Comparison of ENCODE assay signal across 8 cellular contexts in the genomic region with DNA sequence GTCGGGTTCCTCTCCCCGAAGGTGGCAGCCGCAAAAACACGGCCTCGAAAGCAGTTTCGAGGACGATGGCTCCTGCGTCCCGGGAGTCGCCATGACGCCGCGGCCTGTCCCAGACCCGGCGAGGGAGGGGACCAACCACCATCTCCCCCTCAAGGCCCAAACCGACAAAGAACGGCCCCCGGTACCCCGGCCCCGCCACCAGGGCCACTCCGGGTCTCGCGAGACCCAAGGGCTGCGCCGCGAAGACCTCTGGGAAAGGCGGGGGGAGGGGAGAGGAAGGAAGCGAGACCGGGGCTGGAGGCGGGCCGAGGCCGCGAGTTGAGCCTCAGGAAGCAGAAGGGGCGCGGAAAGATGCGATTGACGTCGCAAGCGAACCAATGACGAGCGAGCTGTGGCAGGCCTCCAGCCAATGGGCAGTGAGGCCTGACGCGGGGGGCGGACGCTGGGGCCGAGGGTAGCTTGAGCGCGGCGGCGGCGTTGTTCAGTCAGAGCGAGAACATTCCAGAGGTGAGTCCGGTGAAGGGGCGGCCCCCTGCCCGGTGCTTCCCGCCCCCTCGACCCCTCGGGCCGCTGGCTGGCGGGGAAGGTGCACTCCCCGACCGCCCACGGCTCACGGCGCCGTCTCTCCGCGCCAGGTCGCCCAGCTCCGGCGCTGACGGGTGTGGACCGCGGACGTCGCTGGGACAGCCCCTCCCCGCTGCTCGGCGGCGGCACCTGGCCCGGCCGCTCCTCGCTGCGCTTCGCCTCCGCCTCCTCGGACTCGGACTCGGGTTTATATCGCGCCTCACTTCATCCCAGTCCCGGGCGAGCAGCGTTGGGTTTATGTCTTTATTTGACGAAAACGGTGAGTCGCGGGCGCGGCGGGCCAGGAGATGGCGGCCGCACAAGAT.
DNase-seq lines count a peak whose midpoint lies in the region; ATAC-seq lines count a peak whose summit lies in the region.

Gene EIF5 (plus strand): TSS at position 484 of the 890 bp plus-strand sequence. CDS start 1,624 bp downstream, outside the sequence.

- peak; percentile 98 for DNase-seq in AG20443 (ENCODE audit: low spot score)
- peak; percentile 98 for DNase-seq in NCI-H446 treated with DMSO at 0.1 percent for 48 hours (lab: John Stamatoyannopoulos, UW)
- peak; percentile 97 for DNase-seq in cerebellar cortex (ENCODE audit: low spot score)
- peak; percentile 99 for DNase-seq in islet precursor cell
- DNase-seq in stimulated activated CD4-positive, alpha-beta T cell treated with anti-CD3 and anti-CD28 coated beads, Interleukin-12 subunit alpha, Interleukin-12 subunit beta, amount 100 ng/mL, for 48 hours (ENCODE audit: low read depth in 2 of 3, low spot score in 1 of 3) = peak; percentile 98 to 99 (median 98)

- ATAC-seq in GM19035 (IDR thresholded peaks at IDR 0.05; ENCODE audit: unreplicated experiment) (peak; percentile 93), HG03354 (IDR thresholded peaks at IDR 0.05; ENCODE audit: poor library complexity, severe bottlenecking, unreplicated experiment) (peak; percentile 90)
- ATAC-seq in activated CD4-positive, CD25-positive, alpha-beta regulatory T cell treated with anti-CD3 and anti-CD28 coated beads, Interleukin-2, amount 50 U/mL, for 24 hours = peak; percentile 90 to 92

Comparison
In these comparisons a context has a peak if more than half of its experiments do, and no peak if none do; other contexts are left out.
1. Peak in every context shown above with its lines: DNase-seq and ATAC-seq.